Comparison of ENCODE assay signal across 1 cellular context in genomic region chr14:68469208-68469713, GRCh38.
TF ChIP-seq lines count a peak whose summit lies in the region.

No MANE protein-coding gene starts in this region.

TF ChIP-seq in HepG2, 621 proteins besides CTCF, POLR2A, EP300 and RAD21 (continued from another document and continues in another):
- TF ChIP-seq, protein P1, sequence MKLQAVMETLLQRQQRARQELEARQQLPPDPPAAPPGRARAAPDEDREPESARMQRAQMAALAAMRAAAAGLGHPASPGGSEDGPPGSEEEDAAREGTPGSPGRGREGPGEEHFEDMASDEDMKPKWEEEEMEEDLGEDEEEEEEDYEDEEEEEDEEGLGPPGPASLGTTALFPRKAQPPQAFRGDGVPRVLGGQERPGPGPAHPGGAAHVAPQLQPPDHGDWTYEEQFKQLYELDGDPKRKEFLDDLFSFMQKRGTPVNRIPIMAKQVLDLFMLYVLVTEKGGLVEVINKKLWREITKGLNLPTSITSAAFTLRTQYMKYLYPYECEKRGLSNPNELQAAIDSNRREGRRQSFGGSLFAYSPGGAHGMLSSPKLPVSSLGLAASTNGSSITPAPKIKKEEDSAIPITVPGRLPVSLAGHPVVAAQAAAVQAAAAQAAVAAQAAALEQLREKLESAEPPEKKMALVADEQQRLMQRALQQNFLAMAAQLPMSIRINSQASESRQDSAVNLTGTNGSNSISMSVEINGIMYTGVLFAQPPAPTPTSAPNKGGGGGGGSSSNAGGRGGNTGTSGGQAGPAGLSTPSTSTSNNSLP (IDR thresholded peaks at IDR 0.05; ENCODE audit: low read depth, low read length), result 0 out of 2 replicates have a peak, but pooled peaks have one; percentile 24
- TF ChIP-seq ZBTB8A (CRISPR knock-in tag; IDR thresholded peaks at IDR 0.05; ENCODE audit: borderline replicate concordance, low read depth) (no peak), HDAC1 (CRISPR knock-in tag; IDR thresholded peaks at IDR 0.05) (peak; percentile 80), REPIN1 (CRISPR knock-in tag; IDR thresholded peaks at IDR 0.05; ENCODE audit: borderline replicate concordance, low read depth) (no peak), PAWR (CRISPR knock-in tag; IDR thresholded peaks at IDR 0.05; ENCODE audit: borderline replicate concordance) (no peak), EEA1 (CRISPR knock-in tag; IDR thresholded peaks at IDR 0.05; ENCODE audit: borderline replicate concordance) (no peak), ZNF607 (CRISPR knock-in tag; IDR thresholded peaks at IDR 0.05; ENCODE audit: borderline replicate concordance) (no peak), PITX1 (CRISPR knock-in tag; IDR thresholded peaks at IDR 0.05) (peak; percentile 36; the same call in 1 of the 2 replicates), ETV5 (CRISPR knock-in tag; IDR thresholded peaks at IDR 0.05; ENCODE audit: borderline replicate concordance) (peak; percentile 33; the same call in 1 of the 2 replicates), ZBTB1 (CRISPR knock-in tag; IDR thresholded peaks at IDR 0.05; ENCODE audit: borderline replicate concordance) (no peak), FOSL2 (CRISPR knock-in tag; IDR thresholded peaks at IDR 0.05) (peak; percentile 34; the same call in 1 of the 2 replicates), ZNF264 (CRISPR knock-in tag; IDR thresholded peaks at IDR 0.05) (0 out of 2 replicates have a peak, but pooled peaks have one; percentile 43), SOX6 (IDR thresholded peaks at IDR 0.05) (no peak), SOX6 (CRISPR knock-in tag; IDR thresholded peaks at IDR 0.05) (peak; percentile 97), SMAD1 (CRISPR knock-in tag; IDR thresholded peaks at IDR 0.05; ENCODE audit: borderline replicate concordance, low read depth) (no peak), ATF4 (CRISPR knock-in tag; IDR thresholded peaks at IDR 0.05) (peak in 1 of 2 experiments; percentile 68; a peak in 2 of 4 replicates), HOXA5 (CRISPR knock-in tag; IDR thresholded peaks at IDR 0.05) (peak; percentile 76; the same call in 1 of the 2 replicates), SALL1 (CRISPR knock-in tag; IDR thresholded peaks at IDR 0.05) (peak; percentile 51), ZNF619 (CRISPR knock-in tag; IDR thresholded peaks at IDR 0.05) (no peak), FOXC1 (CRISPR knock-in tag; IDR thresholded peaks at IDR 0.05; ENCODE audit: borderline replicate concordance) (no peak), ZBTB7B (CRISPR knock-in tag; IDR thresholded peaks at IDR 0.05) (0 out of 2 replicates have a peak, but pooled peaks have one; percentile 40), NFIB (CRISPR knock-in tag; IDR thresholded peaks at IDR 0.05; ENCODE audit: borderline replicate concordance) (no peak), ZFP1 (CRISPR knock-in tag; IDR thresholded peaks at IDR 0.05) (0 out of 2 replicates have a peak, but pooled peaks have one; percentile 40), MEIS2 (CRISPR knock-in tag; IDR thresholded peaks at IDR 0.05) (peak; percentile 38; the same call in 1 of the 2 replicates), KAT8 (CRISPR knock-in tag; IDR thresholded peaks at IDR 0.05) (0 out of 2 replicates have a peak, but pooled peaks have one; percentile 46), SMAD9 (CRISPR knock-in tag; IDR thresholded peaks at IDR 0.05) (no peak), MXD4 (CRISPR knock-in tag; IDR thresholded peaks at IDR 0.05) (no peak), ZNF629 (CRISPR knock-in tag; conservative IDR thresholded peaks at IDR 0.05) (no peak), NR2F6 (IDR thresholded peaks at IDR 0.05) (peak; percentile 99), NR2F6 (CRISPR knock-in tag; IDR thresholded peaks at IDR 0.05) (peak; percentile 94), SMYD3 (CRISPR knock-in tag; IDR thresholded peaks at IDR 0.05) (0 out of 2 replicates have a peak, but pooled peaks have one; percentile 81), ZNF431 (CRISPR knock-in tag; IDR thresholded peaks at IDR 0.05; ENCODE audit: borderline replicate concordance, low read depth) (no peak), PAF1 (CRISPR knock-in tag; IDR thresholded peaks at IDR 0.05) (no peak), ZNF318 (CRISPR knock-in tag; IDR thresholded peaks at IDR 0.05) (no peak), MAZ (IDR thresholded peaks at IDR 0.05; ENCODE audit: borderline replicate concordance, low read depth, low read length) (no peak), MAZ (CRISPR knock-in tag; IDR thresholded peaks at IDR 0.05; ENCODE audit: low read depth) (peak; percentile 45; the same call in 1 of the 2 replicates), SPEN (CRISPR knock-in tag; IDR thresholded peaks at IDR 0.05; ENCODE audit: low read depth) (no peak), LCORL (IDR thresholded peaks at IDR 0.05) (peak; percentile 43; the same call in 1 of the 2 replicates), LCORL (CRISPR knock-in tag; IDR thresholded peaks at IDR 0.05) (peak; percentile 87; the same call in 1 of the 2 replicates), TBX3 (IDR thresholded peaks at IDR 0.05; ENCODE audit: borderline replicate concordance) (peak; percentile 95)
- TF ChIP-seq, protein P2, sequence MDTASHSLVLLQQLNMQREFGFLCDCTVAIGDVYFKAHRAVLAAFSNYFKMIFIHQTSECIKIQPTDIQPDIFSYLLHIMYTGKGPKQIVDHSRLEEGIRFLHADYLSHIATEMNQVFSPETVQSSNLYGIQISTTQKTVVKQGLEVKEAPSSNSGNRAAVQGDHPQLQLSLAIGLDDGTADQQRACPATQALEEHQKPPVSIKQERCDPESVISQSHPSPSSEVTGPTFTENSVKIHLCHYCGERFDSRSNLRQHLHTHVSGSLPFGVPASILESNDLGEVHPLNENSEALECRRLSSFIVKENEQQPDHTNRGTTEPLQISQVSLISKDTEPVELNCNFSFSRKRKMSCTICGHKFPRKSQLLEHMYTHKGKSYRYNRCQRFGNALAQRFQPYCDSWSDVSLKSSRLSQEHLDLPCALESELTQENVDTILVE (CRISPR knock-in tag; IDR thresholded peaks at IDR 0.05), result peak; percentile 57; the same call in 1 of the 2 replicates
- TF ChIP-seq, protein P3, sequence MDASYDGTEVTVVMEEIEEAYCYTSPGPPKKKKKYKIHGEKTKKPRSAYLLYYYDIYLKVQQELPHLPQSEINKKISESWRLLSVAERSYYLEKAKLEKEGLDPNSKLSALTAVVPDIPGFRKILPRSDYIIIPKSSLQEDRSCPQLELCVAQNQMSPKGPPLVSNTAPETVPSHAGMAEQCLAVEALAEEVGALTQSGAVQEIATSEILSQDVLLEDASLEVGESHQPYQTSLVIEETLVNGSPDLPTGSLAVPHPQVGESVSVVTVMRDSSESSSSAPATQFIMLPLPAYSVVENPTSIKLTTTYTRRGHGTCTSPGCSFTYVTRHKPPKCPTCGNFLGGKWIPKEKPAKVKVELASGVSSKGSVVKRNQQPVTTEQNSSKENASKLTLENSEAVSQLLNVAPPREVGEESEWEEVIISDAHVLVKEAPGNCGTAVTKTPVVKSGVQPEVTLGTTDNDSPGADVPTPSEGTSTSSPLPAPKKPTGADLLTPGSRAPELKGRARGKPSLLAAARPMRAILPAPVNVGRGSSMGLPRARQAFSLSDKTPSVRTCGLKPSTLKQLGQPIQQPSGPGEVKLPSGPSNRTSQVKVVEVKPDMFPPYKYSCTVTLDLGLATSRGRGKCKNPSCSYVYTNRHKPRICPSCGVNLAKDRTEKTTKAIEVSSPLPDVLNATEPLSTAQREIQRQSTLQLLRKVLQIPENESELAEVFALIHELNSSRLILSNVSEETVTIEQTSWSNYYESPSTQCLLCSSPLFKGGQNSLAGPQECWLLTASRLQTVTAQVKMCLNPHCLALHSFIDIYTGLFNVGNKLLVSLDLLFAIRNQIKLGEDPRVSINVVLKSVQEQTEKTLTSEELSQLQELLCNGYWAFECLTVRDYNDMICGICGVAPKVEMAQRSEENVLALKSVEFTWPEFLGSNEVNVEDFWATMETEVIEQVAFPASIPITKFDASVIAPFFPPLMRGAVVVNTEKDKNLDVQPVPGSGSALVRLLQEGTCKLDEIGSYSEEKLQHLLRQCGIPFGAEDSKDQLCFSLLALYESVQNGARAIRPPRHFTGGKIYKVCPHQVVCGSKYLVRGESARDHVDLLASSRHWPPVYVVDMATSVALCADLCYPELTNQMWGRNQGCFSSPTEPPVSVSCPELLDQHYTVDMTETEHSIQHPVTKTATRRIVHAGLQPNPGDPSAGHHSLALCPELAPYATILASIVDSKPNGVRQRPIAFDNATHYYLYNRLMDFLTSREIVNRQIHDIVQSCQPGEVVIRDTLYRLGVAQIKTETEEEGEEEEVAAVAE (CRISPR knock-in tag; IDR thresholded peaks at IDR 0.05; ENCODE audit: borderline replicate concordance), result 0 out of 2 replicates have a peak, but pooled peaks have one; percentile 38
- TF ChIP-seq, protein P4, sequence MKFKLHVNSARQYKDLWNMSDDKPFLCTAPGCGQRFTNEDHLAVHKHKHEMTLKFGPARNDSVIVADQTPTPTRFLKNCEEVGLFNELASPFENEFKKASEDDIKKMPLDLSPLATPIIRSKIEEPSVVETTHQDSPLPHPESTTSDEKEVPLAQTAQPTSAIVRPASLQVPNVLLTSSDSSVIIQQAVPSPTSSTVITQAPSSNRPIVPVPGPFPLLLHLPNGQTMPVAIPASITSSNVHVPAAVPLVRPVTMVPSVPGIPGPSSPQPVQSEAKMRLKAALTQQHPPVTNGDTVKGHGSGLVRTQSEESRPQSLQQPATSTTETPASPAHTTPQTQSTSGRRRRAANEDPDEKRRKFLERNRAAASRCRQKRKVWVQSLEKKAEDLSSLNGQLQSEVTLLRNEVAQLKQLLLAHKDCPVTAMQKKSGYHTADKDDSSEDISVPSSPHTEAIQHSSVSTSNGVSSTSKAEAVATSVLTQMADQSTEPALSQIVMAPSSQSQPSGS (CRISPR knock-in tag; IDR thresholded peaks at IDR 0.05), result peak; percentile 60; the same call in 1 of the 2 replicates
- TF ChIP-seq, protein P5, sequence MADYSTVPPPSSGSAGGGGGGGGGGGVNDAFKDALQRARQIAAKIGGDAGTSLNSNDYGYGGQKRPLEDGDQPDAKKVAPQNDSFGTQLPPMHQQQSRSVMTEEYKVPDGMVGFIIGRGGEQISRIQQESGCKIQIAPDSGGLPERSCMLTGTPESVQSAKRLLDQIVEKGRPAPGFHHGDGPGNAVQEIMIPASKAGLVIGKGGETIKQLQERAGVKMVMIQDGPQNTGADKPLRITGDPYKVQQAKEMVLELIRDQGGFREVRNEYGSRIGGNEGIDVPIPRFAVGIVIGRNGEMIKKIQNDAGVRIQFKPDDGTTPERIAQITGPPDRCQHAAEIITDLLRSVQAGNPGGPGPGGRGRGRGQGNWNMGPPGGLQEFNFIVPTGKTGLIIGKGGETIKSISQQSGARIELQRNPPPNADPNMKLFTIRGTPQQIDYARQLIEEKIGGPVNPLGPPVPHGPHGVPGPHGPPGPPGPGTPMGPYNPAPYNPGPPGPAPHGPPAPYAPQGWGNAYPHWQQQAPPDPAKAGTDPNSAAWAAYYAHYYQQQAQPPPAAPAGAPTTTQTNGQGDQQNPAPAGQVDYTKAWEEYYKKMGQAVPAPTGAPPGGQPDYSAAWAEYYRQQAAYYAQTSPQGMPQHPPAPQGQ (CRISPR knock-in tag; IDR thresholded peaks at IDR 0.05; ENCODE audit: borderline replicate concordance), result no peak
- TF ChIP-seq, protein P6, sequence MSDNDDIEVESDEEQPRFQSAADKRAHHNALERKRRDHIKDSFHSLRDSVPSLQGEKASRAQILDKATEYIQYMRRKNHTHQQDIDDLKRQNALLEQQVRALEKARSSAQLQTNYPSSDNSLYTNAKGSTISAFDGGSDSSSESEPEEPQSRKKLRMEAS (IDR thresholded peaks at IDR 0.05), result no peak
